ENCODE assay signal across 8 cellular contexts in genomic region chr16:21819617-21820016, GRCh38. TPM values are rescaled to one million over a fixed set of nuclear protein-coding genes. Genes with fewer than 3 reads are reported as not detected.
DNase-seq lines count a peak whose midpoint lies in the region; ATAC-seq, FAIRE-seq and TF ChIP-seq lines count a peak whose summit lies in the region.
"Not testable (repeated sequence)": the region's sequence is repeated elsewhere in the genome, so short reads cannot be mapped to it uniquely, and the experiment has no call there.

No MANE protein-coding gene starts in this region.

- H3K4me2 ChIP-seq in DND-41 (ENCODE audit: insufficient read depth, low read length): peak overlapping the region; percentile 76
- not testable (repeated sequence) for H3K4me2 ChIP-seq in mesenchymal stem cell (ENCODE audit: low read length, poor library complexity, severe bottlenecking)

- not testable (repeated sequence) for TF ChIP-seq CTCF in DND-41 (IDR thresholded peaks at IDR 0.05; ENCODE audit: borderline replicate concordance, extremely low read depth, low read length, poor library complexity, severe bottlenecking); NB4 (IDR thresholded peaks at IDR 0.05; ENCODE audit: low read depth, low read length); bronchial epithelial cell (IDR thresholded peaks at IDR 0.05; ENCODE audit: insufficient read depth, low read length, severe bottlenecking); fibroblast of the aortic adventitia (IDR thresholded peaks at IDR 0.05; ENCODE audit: insufficient read depth, low read length); type B pancreatic cell (conservative IDR thresholded peaks at IDR 0.05)

- H3K36me3 Mint-ChIP-seq in activated CD4-positive, alpha-beta memory T cell treated with anti-CD3 and anti-CD28 coated beads, Interleukin-2, amount 10 ng/mL, durations not matched to agents 7 days and 5 days (ENCODE audit: low read depth): peaks cover 19% of the 10 kb centered on the region
- H3K36me3 Mint-ChIP-seq in type B pancreatic cell: not testable (repeated sequence)

- not testable (repeated sequence) for H4K8ac ChIP-seq in mesenchymal stem cell (ENCODE audit: low read length)

- H3K9ac ChIP-seq in DND-41 (ENCODE audit: low read depth, low read length) (peak overlapping the region; percentile 71), mesenchymal stem cell (ENCODE audit: low read length) (peak overlapping the region; percentile 89)
- H3K9ac ChIP-seq in rectal smooth muscle tissue (ENCODE audit: low read length): not testable (repeated sequence)

- CTCF ChIA-PET in activated CD4-positive, alpha-beta memory T cell treated with anti-CD3 and anti-CD28 coated beads, Interleukin-2, amount 10 ng/mL, durations not matched to agents 7 days and 5 days (lab: Charles Lee): interaction anchor here (0.5 to 2.0 kb wide), 5 partner anchors 14 to 279 kb away, joined by 3 to 9 read pairs (median 3); partner anchors contain the start of genes PDZD9 and UQCRC2

- H3K4me3 Mint-ChIP-seq in activated CD4-positive, alpha-beta memory T cell treated with anti-CD3 and anti-CD28 coated beads, Interleukin-2, amount 10 ng/mL, durations not matched to agents 7 days and 5 days: peak overlapping the region; percentile 84
- peak overlapping the region; percentile 91 for H3K4me3 Mint-ChIP-seq in type B pancreatic cell

- not testable (repeated sequence) for H3K27me3 ChIP-seq in DND-41 (ENCODE audit: insufficient read depth, low read length, poor library complexity); bronchial epithelial cell (ENCODE audit: control insufficient read depth, insufficient read depth, low read length); mesenchymal stem cell (ENCODE audit: control insufficient read depth in 1 of 2, insufficient read depth in 1 of 2, low read length in 2 of 2); rectal smooth muscle tissue (ENCODE audit: control insufficient read depth, insufficient read depth, low read length)

- not testable (repeated sequence) for H3K9me3 ChIP-seq in DND-41 (ENCODE audit: insufficient read depth, low read length, severe bottlenecking); mesenchymal stem cell (ENCODE audit: control insufficient read depth, low read length)

- peak overlapping the region; percentile 97 for H2AFZ ChIP-seq in DND-41 (ENCODE audit: low read depth, low read length)
- H2AFZ ChIP-seq in mesenchymal stem cell (ENCODE audit: low read depth, low read length): not testable (repeated sequence)

- not testable (repeated sequence) for DNase-seq in DND-41; NB4 (ENCODE audit: low read depth); activated CD4-positive, alpha-beta memory T cell treated with anti-CD3 and anti-CD28 coated beads, Interleukin-2, amount 10 ng/mL, durations not matched to agents 7 days and 5 days; bronchial epithelial cell (ENCODE audit: low read depth); fibroblast of the aortic adventitia (ENCODE audit: low read depth); mesenchymal stem cell; type B pancreatic cell (ENCODE audit: extremely low spot score, unreplicated experiment)

- not testable (repeated sequence) for H3K27me3 Mint-ChIP-seq in activated CD4-positive, alpha-beta memory T cell treated with anti-CD3 and anti-CD28 coated beads, Interleukin-2, amount 10 ng/mL, durations not matched to agents 7 days and 5 days; type B pancreatic cell

- not testable (repeated sequence) for TF ChIP-seq POLR2A in NB4 (IDR thresholded peaks at IDR 0.05; ENCODE audit: extremely low read depth, insufficient read length)

- H2BK120ac ChIP-seq in mesenchymal stem cell (ENCODE audit: low read depth, low read length): not testable (repeated sequence)

- peak overlapping the region; percentile 88 for H3K27ac Mint-ChIP-seq in activated CD4-positive, alpha-beta memory T cell treated with anti-CD3 and anti-CD28 coated beads, Interleukin-2, amount 10 ng/mL, durations not matched to agents 7 days and 5 days
- H3K27ac Mint-ChIP-seq in type B pancreatic cell: peak overlapping the region; percentile 88

- WGBS in mesenchymal stem cell: no CpG with 5 or more reads among the region's 10 CpGs

- H3K79me2 ChIP-seq in DND-41 (ENCODE audit: insufficient read depth, low read length): not testable (repeated sequence)

- not testable (repeated sequence) for H3K79me1 ChIP-seq in mesenchymal stem cell (replicated peaks; ENCODE audit: low read length, poor library complexity, severe bottlenecking)

- H3K18ac ChIP-seq in mesenchymal stem cell (ENCODE audit: low read depth in 1 of 2, low read length in 2 of 2): not testable (repeated sequence)

- H3K27ac ChIP-seq in DND-41 (ENCODE audit: low read length); mesenchymal stem cell (ENCODE audit: low read length, poor library complexity, severe bottlenecking); rectal smooth muscle tissue (ENCODE audit: low read depth, low read length): not testable (repeated sequence)

- ATAC-seq in DND-41 (ENCODE audit: insufficient read depth, low read depth): not testable (repeated sequence)

- POLR2A ChIA-PET in activated CD4-positive, alpha-beta memory T cell treated with anti-CD3 and anti-CD28 coated beads, Interleukin-2, amount 10 ng/mL, durations not matched to agents 7 days and 5 days (lab: Charles Lee): interaction anchor here (1.4 to 2.1 kb wide), 4 partner anchors 124 to 370 kb away, joined by 3 to 15 read pairs (median 4); partner anchors contain the start of gene UQCRC2

- H2AK5ac ChIP-seq in mesenchymal stem cell (ENCODE audit: low read length, severe bottlenecking): not testable (repeated sequence)

- H3K4me3 ChIP-seq in DND-41 (ENCODE audit: low read depth in 1 of 2, low read length in 2 of 2) (peak overlapping the region in 1 of 2 experiments; percentile 77; a peak in 3 of 4 replicates), NB4 (ENCODE audit: low read depth, low read length) (peak overlapping the region; percentile 86), bronchial epithelial cell (ENCODE audit: low read depth, low read length) (peak overlapping the region; percentile 38), fibroblast of the aortic adventitia (ENCODE audit: low read depth, low read length) (peak overlapping the region; percentile 72), mesenchymal stem cell (ENCODE audit: insufficient read depth in 1 of 2, low read depth in 1 of 2, low read length in 2 of 2) (peak overlapping the region in 1 of 2 experiments; percentile 83), rectal smooth muscle tissue (ENCODE audit: low read length) (peak overlapping the region; percentile 85)

- H3K4ac ChIP-seq in mesenchymal stem cell (ENCODE audit: low read depth in 1 of 2, low read length in 2 of 2): not testable (repeated sequence)

- not testable (repeated sequence) for H3K9me3 Mint-ChIP-seq in activated CD4-positive, alpha-beta memory T cell treated with anti-CD3 and anti-CD28 coated beads, Interleukin-2, amount 10 ng/mL, durations not matched to agents 7 days and 5 days; type B pancreatic cell

- H3K4me1 ChIP-seq in DND-41 (ENCODE audit: insufficient read depth, low read length): peaks cover 11% of the 10 kb centered on the region
- not testable (repeated sequence) for H3K4me1 ChIP-seq in mesenchymal stem cell (ENCODE audit: control insufficient read depth, insufficient read depth, low read depth, low read length); rectal smooth muscle tissue (ENCODE audit: control insufficient read depth, insufficient read depth, low read length)

- not testable (repeated sequence) for H2BK12ac ChIP-seq in mesenchymal stem cell (ENCODE audit: low read length in 2 of 2)

- not testable (repeated sequence) for H3K36me3 ChIP-seq in DND-41 (ENCODE audit: insufficient read depth, low read length); bronchial epithelial cell (ENCODE audit: control insufficient read depth, insufficient read depth, low read length); mesenchymal stem cell (ENCODE audit: control insufficient read depth in 1 of 2, insufficient read depth in 2 of 2, low read depth in 1 of 2, low read length in 2 of 2); rectal smooth muscle tissue (ENCODE audit: control insufficient read depth, insufficient read depth, low read length)

- not testable (repeated sequence) for H3K23ac ChIP-seq in mesenchymal stem cell (ENCODE audit: low read length in 2 of 2)

- not testable (repeated sequence) for FAIRE-seq in bronchial epithelial cell (lab: Jason Lieb, UNC)

- H2BK5ac ChIP-seq in mesenchymal stem cell (ENCODE audit: low read depth, low read length, poor library complexity, severe bottlenecking): not testable (repeated sequence)

- H3K14ac ChIP-seq in mesenchymal stem cell (ENCODE audit: low read length in 2 of 2): not testable (repeated sequence)

- H2BK15ac ChIP-seq in mesenchymal stem cell (ENCODE audit: low read depth, poor library complexity, severe bottlenecking): not testable (repeated sequence)

- not testable (repeated sequence) for H4K20me1 ChIP-seq in DND-41 (ENCODE audit: insufficient read depth, low read length)

- H4K91ac ChIP-seq in mesenchymal stem cell (ENCODE audit: low read length): not testable (repeated sequence)

- H3K4me1 Mint-ChIP-seq in activated CD4-positive, alpha-beta memory T cell treated with anti-CD3 and anti-CD28 coated beads, Interleukin-2, amount 10 ng/mL, durations not matched to agents 7 days and 5 days: peaks cover 21% of the 10 kb centered on the region
- H3K4me1 Mint-ChIP-seq in type B pancreatic cell (ENCODE audit: unreplicated experiment): peaks cover 14% of the 10 kb centered on the region

RNA-seq across cellular contexts. Expression of gene NPIPB4, which starts 37.9 kb away (rescaled TPM):
- 100 to 1,000 TPM in 1 of 2 experiments, 10 to 100 TPM in 1; 96.4 to 108 TPM for total RNA-seq in activated CD4-positive, alpha-beta memory T cell treated with anti-CD3 and anti-CD28 coated beads, Interleukin-2, amount 10 ng/mL, durations not matched to agents 7 days and 5 days
- 22.9 and 27.1 TPM in 2 replicates for total RNA-seq in bronchial epithelial cell
- 24.8 and 54.0 TPM in 2 replicates for total RNA-seq in fibroblast of the aortic adventitia (ENCODE audit: low replicate concordance)
- polyA plus RNA-seq in mesenchymal stem cell (2013, experiment 1 of 2): 14.8 TPM
- polyA plus RNA-seq in mesenchymal stem cell (2013, experiment 2 of 2): 9.1 TPM
- total RNA-seq in type B pancreatic cell (ENCODE audit: low replicate concordance): 72.4 and 96.8 TPM in 2 replicates
